11 cellular contexts compared by ENCODE assay signal in the genomic region with DNA sequence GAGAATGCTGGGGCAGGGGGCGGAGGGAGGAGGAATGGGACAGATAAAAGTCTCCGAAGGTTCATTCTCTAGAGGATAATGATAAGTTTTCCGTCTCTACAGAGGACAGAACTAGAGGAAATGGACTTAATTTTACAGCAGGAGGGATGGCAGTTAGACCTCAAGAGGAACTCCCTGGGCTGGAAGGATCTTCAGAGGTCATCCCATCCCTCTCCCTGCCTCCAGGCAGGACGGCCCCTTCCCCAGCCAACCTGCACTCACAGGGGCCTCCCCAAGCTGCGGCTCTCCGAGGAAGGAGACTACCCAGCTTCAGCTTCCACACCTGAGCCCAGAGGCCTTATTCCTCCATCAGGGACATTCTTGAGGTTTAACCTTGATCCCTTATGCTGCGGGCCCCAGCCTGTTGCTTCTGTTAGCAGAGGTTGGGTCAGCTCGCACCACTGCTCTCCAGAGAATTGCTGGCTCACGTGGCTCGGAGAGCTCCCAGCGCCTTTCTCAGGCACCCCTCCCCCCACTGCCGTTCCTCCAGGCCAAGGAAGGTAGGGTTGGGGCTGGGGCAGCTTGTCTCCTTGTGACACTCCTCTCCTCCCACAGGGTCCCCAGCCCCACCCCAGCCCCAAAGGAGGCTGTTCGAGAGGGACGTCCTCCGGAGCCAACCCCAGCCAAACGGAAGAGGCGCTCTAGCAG. TPM values are rescaled to one million over a fixed set of nuclear protein-coding genes. Genes with fewer than 3 reads are reported as not detected.
DNase-seq lines count a peak whose midpoint lies in the region; ATAC-seq and TF ChIP-seq lines count a peak whose summit lies in the region.
"Had no signal": no experiment of that assay in that cellular context is flagged by ENCODE, and none has a peak within 500 bp of the region (broad histone marks: within the 10 kb centered on the region; RNA-seq: fewer than 3 reads in every experiment).

No MANE protein-coding gene starts in this region.

- no peak overlapping the region for H3K4me3 Mint-ChIP-seq in H9
- no peak overlapping the region for H3K4me3 Mint-ChIP-seq in osteocyte (ENCODE audit: unreplicated experiment)

- H3K27me3 ChIP-seq in H9 (ENCODE audit: insufficient read depth, low read length), result no peaks in the 10 kb centered on the region
- H3K27me3 ChIP-seq in mammary epithelial cell (ENCODE audit: insufficient read depth, low read length), result no peaks in the 10 kb centered on the region

- H3K23ac ChIP-seq in H9 (ENCODE audit: insufficient read length, low read depth, low read length), result no peak overlapping the region

- H3K4me1 ChIP-seq in H9 (ENCODE audit: insufficient read depth, low read length) (no peaks in the 10 kb centered on the region), mammary epithelial cell (ENCODE audit: insufficient read depth, low read length) (peaks cover 45% of the 10 kb centered on the region)

- no peak overlapping the region for H2BK12ac ChIP-seq in H9 (ENCODE audit: insufficient read length, low read depth, low read length)

- no peaks in the 10 kb centered on the region for H3K23me2 ChIP-seq in H9 (ENCODE audit: insufficient read length, low read depth, low read length, poor library complexity, severe bottlenecking)

- no peak for ATAC-seq in HG03565 (IDR thresholded peaks at IDR 0.05; ENCODE audit: unreplicated experiment)

- no peak overlapping the region for H2BK120ac ChIP-seq in H9 (ENCODE audit: low read depth, low read length, poor library complexity, severe bottlenecking)

- H3K36me3 ChIP-seq in mammary epithelial cell (ENCODE audit: insufficient read depth, low read length), result peaks cover 50% of the 10 kb centered on the region

- no peak overlapping the region for H3K9ac ChIP-seq in H9 (ENCODE audit: extremely low read depth, insufficient read length, low read length)
- H3K9ac ChIP-seq in mammary epithelial cell (ENCODE audit: insufficient read depth, low read length), result no peak overlapping the region

- H2BK20ac ChIP-seq in H9 (ENCODE audit: low read depth, low read length, poor library complexity, severe bottlenecking), result no peak overlapping the region

- H3K27me3 Mint-ChIP-seq in H9 (ENCODE audit: low read depth) (peaks cover 4% of the 10 kb centered on the region), osteocyte (ENCODE audit: unreplicated experiment) (no peaks in the 10 kb centered on the region)

- intact Hi-C loops in mammary epithelial cell (cut with micrococcal nuclease), result no loop called here

- CTCF ChIA-PET in mammary epithelial cell (lab: Charles Lee; ENCODE audit: low non-redundant PET), result interaction anchor here (0.6 kb wide), 1 partner anchor 9 kb away, joined by 6 read pairs; no protein-coding TSS in a partner anchor

- WGBS in H9 (ENCODE audit: extremely low coverage, insufficient read length, low lambda C conversion rate), result no CpG with 5 or more reads among the region's 17 CpGs
- WGBS in mammary epithelial cell (ENCODE audit: low coverage, missing lambda C conversion rate), result 66% methylated on average over 6 of the region's 17 CpGs

- no peak for TF ChIP-seq CTCF in H9 (conservative IDR thresholded peaks at IDR 0.05)
- no peak for TF ChIP-seq CTCF in mammary epithelial cell (conservative IDR thresholded peaks at IDR 0.05 in 1 of 2, IDR thresholded peaks at IDR 0.05 in 1 of 2; ENCODE audit: extremely low read depth in 1 of 2, insufficient read depth in 1 of 2, low read depth in 1 of 2, low read length in 2 of 2)
- no peak for TF ChIP-seq CTCF in osteocyte (IDR thresholded peaks at IDR 0.05)
- TF ChIP-seq CTCF in GM13977 (IDR thresholded peaks at IDR 0.05; ENCODE audit: extremely low read depth, insufficient read depth, missing control alignments), result no peak

- dilution Hi-C loops in mammary epithelial cell (cut with HindIII; ENCODE audit: low sequenced_read_pairs), result no loop called here

- H3K79me1 ChIP-seq in H9 (ENCODE audit: insufficient read depth, low read depth, low read length, poor library complexity, severe bottlenecking), result peaks cover 18% of the 10 kb centered on the region

- H3K56ac ChIP-seq in H9 (ENCODE audit: insufficient read length, low read depth, low read length), result no peak overlapping the region

- no peak overlapping the region for H4K5ac ChIP-seq in H9 (ENCODE audit: insufficient read length, low read depth, low read length)

- no peak overlapping the region for H2BK15ac ChIP-seq in H9 (ENCODE audit: low read depth, low read length)

- H3K9me3 Mint-ChIP-seq in H9, result peaks cover 8 to 21% of the 10 kb centered on the region in 2 experiments
- no peaks in the 10 kb centered on the region for H3K9me3 Mint-ChIP-seq in osteocyte (ENCODE audit: unreplicated experiment)

- no peak overlapping the region for H3K4me3 ChIP-seq in mammary epithelial cell (replicated peaks in 1 of 3; ENCODE audit: insufficient read depth in 1 of 3, low read depth in 2 of 3, low read length in 3 of 3)

- no TSS peak for BruUV-seq in mammary epithelial cell (replicated peaks; lab: Mats Ljungman, UMichigan)

- peaks cover 80 to 99% (median 95%) of the 10 kb centered on the region in 3 experiments for H3K36me3 Mint-ChIP-seq in H9 (ENCODE audit: insufficient read depth in 1 of 3, low read depth in 3 of 3)
- peaks cover 73% of the 10 kb centered on the region for H3K36me3 Mint-ChIP-seq in osteocyte (ENCODE audit: unreplicated experiment)

- DNase-seq in H9 (no peak), mammary epithelial cell (peak; percentile 22), osteocyte (ENCODE audit: extremely low spot score, unreplicated experiment) (no peak), GM13977 (ENCODE audit: low spot score) (no peak)
- DNase-seq in NK-92 treated with Interleukin-12 subunit alpha and Interleukin-12 subunit beta, amount 100 ng/mL, for 24 hours (lab: John Stamatoyannopoulos, UW), result no peak
- DNase-seq: NCI-H226; stimulated activated CD4-positive, alpha-beta T cell treated with anti-CD3 and anti-CD28 coated beads, Interleukin-2, amount 100 ng/mL, for 24 hours; substantia nigra had no signal

- no peaks in the 10 kb centered on the region for H4K20me1 ChIP-seq in H9 (ENCODE audit: control insufficient read depth, insufficient read depth, insufficient read length)
- H4K20me1 ChIP-seq in mammary epithelial cell (ENCODE audit: insufficient read depth, low read length), result no peaks in the 10 kb centered on the region

- H3K27ac ChIP-seq in H9 (ENCODE audit: insufficient read length, low read depth, low read length) (no peak overlapping the region), mammary epithelial cell (ENCODE audit: insufficient read depth, low read depth, low read length) (no peak overlapping the region)

- no peak overlapping the region for H3K18ac ChIP-seq in H9 (ENCODE audit: insufficient read length, low read depth, low read length)

- no peak overlapping the region for H3T11ph ChIP-seq in H9 (ENCODE audit: low read length)

- peak overlapping the region; percentile 65 to 95 (median 73); a peak in 5 of 7 replicates for H3K27ac Mint-ChIP-seq in H9
- H3K27ac Mint-ChIP-seq in osteocyte (ENCODE audit: unreplicated experiment), result peak overlapping the region; percentile 54

- H3K79me2 ChIP-seq in H9 (ENCODE audit: insufficient read depth, low read length) (peaks cover 2% of the 10 kb centered on the region; the same call in 1 of the 2 replicates), mammary epithelial cell (ENCODE audit: insufficient read depth, low read length) (peaks cover 92% of the 10 kb centered on the region)

- no peak overlapping the region for H2AK5ac ChIP-seq in H9 (ENCODE audit: insufficient read length, low read length)

- in situ Hi-C loops in mammary epithelial cell (cut with MboI; ENCODE audit: low sequenced_read_pairs in 2 of 2), result no loop called here
- in situ Hi-C loops in GM13977 (cut with MboI; ENCODE audit: low pct_unique_long_range_greater_than_20kb, low sequenced_read_pairs, unreplicated experiment), result no loop called here

- H3K4me1 Mint-ChIP-seq in H9 (peaks cover 10 to 33% of the 10 kb centered on the region in 2 experiments; a peak in 3 of 4 replicates), osteocyte (ENCODE audit: unreplicated experiment) (peaks cover 15% of the 10 kb centered on the region)

- H2AFZ ChIP-seq in H9 (ENCODE audit: low read length) (no peak overlapping the region), mammary epithelial cell (ENCODE audit: low read depth, low read length) (no peak overlapping the region)

- H3K14ac ChIP-seq in H9 (ENCODE audit: insufficient read depth, low read length), result no peak overlapping the region

- no peak overlapping the region for H4K91ac ChIP-seq in H9 (ENCODE audit: insufficient read length, low read depth, low read length)

- H3K9me3 ChIP-seq in H9 (ENCODE audit: control insufficient read depth, low read depth, low read length) (no peaks in the 10 kb centered on the region), mammary epithelial cell (replicated peaks; ENCODE audit: insufficient read depth, low read length) (no peaks in the 10 kb centered on the region)

- no peak overlapping the region for H3K4me2 ChIP-seq in H9 (ENCODE audit: insufficient read depth, insufficient read length, low read length)
- H3K4me2 ChIP-seq in mammary epithelial cell (ENCODE audit: insufficient read depth, low read depth, low read length), result no peak overlapping the region

- no peak overlapping the region for H3K4ac ChIP-seq in H9 (ENCODE audit: low read depth, low read length)

- no peak overlapping the region for H4K8ac ChIP-seq in H9 (replicated peaks; ENCODE audit: insufficient read length, low read depth, low read length)

- H2BK5ac ChIP-seq in H9 (ENCODE audit: insufficient read length, low read length), result no peak overlapping the region

RNA-seq across cellular contexts. Expression of a gene that starts 8.5 kb away (rescaled TPM):
- total RNA-seq in H9 (2021) (319 and 331 TPM in 2 replicates), mammary epithelial cell (100 to 1,000 TPM; 225 to 294 TPM), osteocyte (264 and 287 TPM in 2 replicates)
- polyA plus RNA-seq in mammary epithelial cell, result 278 TPM
- 194 TPM for polyA minus RNA-seq in mammary epithelial cell

RNA-seq across cellular contexts. Expression of a gene that starts 16.1 kb away (rescaled TPM):
- total RNA-seq in H9 (2021) (667 and 694 TPM in 2 replicates), mammary epithelial cell (100 to 1,000 TPM in 1 of 2 donors, 10 to 100 TPM in 1; 76.5 to 493 TPM), osteocyte (536 and 572 TPM in 2 replicates)
- 123 TPM for polyA plus RNA-seq in mammary epithelial cell
- polyA minus RNA-seq in mammary epithelial cell, result 576 TPM

RNA-seq across cellular contexts. Expression of a gene that starts 18.8 kb away (rescaled TPM):
- total RNA-seq in H9 (2021) (not detected in 2 replicates), mammary epithelial cell (not detected), osteocyte (not detected in 2 replicates)
- not detected for polyA plus RNA-seq in mammary epithelial cell
- polyA minus RNA-seq in mammary epithelial cell, result not detected
- total RNA-seq: bronchial epithelial cell, omental fat pad had no signal

RNA-seq across cellular contexts. Expression of a gene that starts 29.7 kb away (rescaled TPM):
- not detected in 2 replicates for total RNA-seq in H9 (2021)
- total RNA-seq in mammary epithelial cell, result not detected
- not detected for polyA plus RNA-seq in mammary epithelial cell
- polyA minus RNA-seq in mammary epithelial cell, result not detected
- not detected in 2 replicates for total RNA-seq in osteocyte
- total RNA-seq: bronchial epithelial cell, omental fat pad had no signal

RNA-seq across cellular contexts. Expression of a gene that starts 48.5 kb away (rescaled TPM):
- total RNA-seq in H9 (2021) (not detected in 2 replicates), mammary epithelial cell (10 to 100 TPM in 1 of 2 donors, under 1 TPM in 1; 0.75 to 24.3 TPM), osteocyte (not detected in 2 replicates)
- 3.6 TPM for polyA plus RNA-seq in mammary epithelial cell
- polyA minus RNA-seq in mammary epithelial cell, result 7.3 TPM
